Comparison of ENCODE assay signal across 8 cellular contexts in the genomic region with DNA sequence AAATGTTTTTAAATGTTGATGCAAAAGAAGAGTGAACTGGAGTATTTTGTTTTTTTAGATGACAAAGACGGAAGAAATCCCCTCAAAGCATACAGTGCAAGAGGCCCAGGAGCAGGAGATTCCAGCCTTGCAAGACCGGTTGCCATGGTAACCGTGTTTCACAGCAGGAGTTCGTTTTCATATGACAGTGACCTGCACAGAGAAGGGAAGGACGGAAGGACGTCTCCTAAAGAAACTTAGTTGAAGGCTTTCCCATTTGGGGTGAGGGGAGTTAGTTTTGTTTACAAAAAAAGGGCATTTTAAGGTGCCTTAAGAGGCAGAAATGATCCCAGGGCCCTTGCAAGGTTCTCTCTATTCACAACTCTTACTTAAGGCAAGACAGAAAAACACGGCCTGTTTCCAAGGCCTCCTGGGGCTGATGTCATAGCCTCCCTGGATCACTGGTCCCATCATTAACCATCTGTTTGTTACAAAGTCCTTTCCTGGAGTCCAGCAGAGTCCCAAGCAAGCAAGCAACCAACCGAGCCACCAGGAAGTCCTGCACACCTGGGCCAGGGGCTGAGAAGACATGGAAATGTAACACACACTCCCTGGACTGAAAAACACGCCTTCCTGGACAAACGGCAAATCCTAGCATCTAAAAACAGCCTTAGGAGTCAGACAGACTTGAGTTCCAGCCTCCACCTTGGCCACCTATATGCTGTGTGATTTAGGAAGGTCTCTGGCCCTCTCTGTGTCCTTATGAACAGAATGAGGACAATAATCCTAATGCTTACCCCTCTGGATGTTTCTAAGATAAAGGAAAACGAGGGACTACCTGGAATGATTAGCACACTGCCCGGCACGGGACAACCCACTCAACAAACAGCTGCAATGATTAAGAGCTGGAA. TPM values are rescaled to one million over a fixed set of nuclear protein-coding genes. Genes with fewer than 3 reads are reported as not detected.
DNase-seq lines count a peak whose midpoint lies in the region; ATAC-seq lines count a peak whose summit lies in the region.

No MANE protein-coding gene starts in this region.

- peaks cover 18% of the 10 kb centered on the region for H3K4me1 Mint-ChIP-seq in activated naive CD8-positive, alpha-beta T cell (ENCODE audit: low read depth)
- H3K4me1 Mint-ChIP-seq in activated naive CD8-positive, alpha-beta T cell treated with anti-CD3 and anti-CD28 coated beads, Interleukin-2, amount 50 U/mL, for 24 hours, result peaks cover 12% of the 10 kb centered on the region
- H3K4me1 Mint-ChIP-seq in activated T-helper 17 cell treated with anti-CD3 and anti-CD28 coated beads, Interleukin-2, amount 50 U/mL, for 72 hours, result peaks cover 11% of the 10 kb centered on the region
- peaks cover 16 to 20% of the 10 kb centered on the region in 2 donors for H3K4me1 Mint-ChIP-seq in immature natural killer cell
- peaks cover 7 to 31% (median 23%) of the 10 kb centered on the region in 7 donors for H3K4me1 Mint-ChIP-seq in naive thymus-derived CD4-positive, alpha-beta T cell

- intact Hi-C loops in naive thymus-derived CD4-positive, alpha-beta T cell (cut with micrococcal nuclease), result loop anchor here in 1 of 2 donors (10.0 kb wide), 1 partner anchor 322 kb away; no protein-coding TSS in a partner anchor

- no peaks in the 10 kb centered on the region for H3K9me3 ChIP-seq in naive thymus-derived CD4-positive, alpha-beta T cell (ENCODE audit: control insufficient read depth in 2 of 3, low read length in 3 of 3)

- no peak overlapping the region for H3K4me3 ChIP-seq in naive thymus-derived CD4-positive, alpha-beta T cell (ENCODE audit: low read length)

- no peaks in the 10 kb centered on the region for H3K27me3 ChIP-seq in naive thymus-derived CD4-positive, alpha-beta T cell (ENCODE audit: control insufficient read depth in 2 of 2, insufficient read depth in 2 of 2, low read length in 2 of 2)

- no peak for ATAC-seq in activated naive CD8-positive, alpha-beta T cell treated with anti-CD3 and anti-CD28 coated beads, Interleukin-2, amount 50 U/mL, for 24 hours
- ATAC-seq in activated T-helper 17 cell treated with anti-CD3 and anti-CD28 coated beads, Interleukin-2, amount 50 U/mL, for 72 hours (replicated peaks), result no peak
- ATAC-seq in naive thymus-derived CD4-positive, alpha-beta T cell, result no peak
- ATAC-seq in GM19035 (IDR thresholded peaks at IDR 0.05; ENCODE audit: unreplicated experiment) (no peak), GM19455 (IDR thresholded peaks at IDR 0.05; ENCODE audit: unreplicated experiment) (no peak)

- H3K27ac Mint-ChIP-seq in activated naive CD8-positive, alpha-beta T cell, result no peak overlapping the region
- H3K27ac Mint-ChIP-seq in activated naive CD8-positive, alpha-beta T cell treated with anti-CD3 and anti-CD28 coated beads, Interleukin-2, amount 50 U/mL, for 24 hours, result no peak overlapping the region
- no peak overlapping the region for H3K27ac Mint-ChIP-seq in activated T-helper 17 cell treated with anti-CD3 and anti-CD28 coated beads, Interleukin-2, amount 50 U/mL, for 72 hours
- peak overlapping the region in 1 of 6 donors; percentile 53 for H3K27ac Mint-ChIP-seq in immature natural killer cell
- H3K27ac Mint-ChIP-seq in naive thymus-derived CD4-positive, alpha-beta T cell, result peak overlapping the region in 2 of 9 donors; percentile 23 to 47

- POLR2A ChIA-PET in naive thymus-derived CD4-positive, alpha-beta T cell (lab: Charles Lee), result interaction anchor here (1.3 kb wide), 1 partner anchor 51 kb away, joined by 3 read pairs; no protein-coding TSS in a partner anchor

- CTCF ChIA-PET in naive thymus-derived CD4-positive, alpha-beta T cell (lab: Charles Lee), result interaction anchor here (0.5 kb wide), 1 partner anchor 239 kb away, joined by 3 read pairs; no protein-coding TSS in a partner anchor

- no peaks in the 10 kb centered on the region for H3K36me3 ChIP-seq in naive thymus-derived CD4-positive, alpha-beta T cell (ENCODE audit: control insufficient read depth in 2 of 3, insufficient read depth in 3 of 3, low read length in 3 of 3)

- no peak for DNase-seq in activated naive CD8-positive, alpha-beta T cell treated with anti-CD3 and anti-CD28 coated beads, Interleukin-2, amount 50 U/mL, for 24 hours
- no peak for DNase-seq in immature natural killer cell
- peak; percentile 69 for DNase-seq in superior temporal gyrus (ENCODE audit: extremely low spot score)
- DNase-seq in naive thymus-derived CD4-positive, alpha-beta T cell, result no peak

- no peaks in the 10 kb centered on the region for H3K9me3 Mint-ChIP-seq in activated naive CD8-positive, alpha-beta T cell (ENCODE audit: low read depth)
- peaks cover 3% of the 10 kb centered on the region for H3K9me3 Mint-ChIP-seq in activated naive CD8-positive, alpha-beta T cell treated with anti-CD3 and anti-CD28 coated beads, Interleukin-2, amount 50 U/mL, for 24 hours
- no peaks in the 10 kb centered on the region for H3K9me3 Mint-ChIP-seq in activated T-helper 17 cell treated with anti-CD3 and anti-CD28 coated beads, Interleukin-2, amount 50 U/mL, for 72 hours
- H3K9me3 Mint-ChIP-seq in immature natural killer cell, result no peaks in the 10 kb centered on the region
- peaks cover 0 to 3% (median 0%) of the 10 kb centered on the region in 11 donors for H3K9me3 Mint-ChIP-seq in naive thymus-derived CD4-positive, alpha-beta T cell

- H3K4me1 ChIP-seq in naive thymus-derived CD4-positive, alpha-beta T cell (ENCODE audit: control insufficient read depth in 2 of 2, insufficient read depth in 2 of 2, low read length in 2 of 2), result no peaks in the 10 kb centered on the region

- H3K36me3 Mint-ChIP-seq in activated naive CD8-positive, alpha-beta T cell, result no peaks in the 10 kb centered on the region
- H3K36me3 Mint-ChIP-seq in activated naive CD8-positive, alpha-beta T cell treated with anti-CD3 and anti-CD28 coated beads, Interleukin-2, amount 50 U/mL, for 24 hours (ENCODE audit: low read depth), result no peaks in the 10 kb centered on the region
- no peaks in the 10 kb centered on the region for H3K36me3 Mint-ChIP-seq in activated T-helper 17 cell treated with anti-CD3 and anti-CD28 coated beads, Interleukin-2, amount 50 U/mL, for 72 hours (ENCODE audit: low read depth)
- peaks cover 0 to 3% (median 3%) of the 10 kb centered on the region in 3 donors for H3K36me3 Mint-ChIP-seq in immature natural killer cell
- peaks cover 0 to 3% (median 0%) of the 10 kb centered on the region in 5 donors for H3K36me3 Mint-ChIP-seq in naive thymus-derived CD4-positive, alpha-beta T cell

- H3K27ac ChIP-seq in naive thymus-derived CD4-positive, alpha-beta T cell (ENCODE audit: low read depth, low read length), result no peak overlapping the region

- H3K27me3 Mint-ChIP-seq in activated naive CD8-positive, alpha-beta T cell, result peaks cover 4% of the 10 kb centered on the region
- H3K27me3 Mint-ChIP-seq in activated naive CD8-positive, alpha-beta T cell treated with anti-CD3 and anti-CD28 coated beads, Interleukin-2, amount 50 U/mL, for 24 hours, result peaks cover 13% of the 10 kb centered on the region
- peaks cover 16% of the 10 kb centered on the region for H3K27me3 Mint-ChIP-seq in activated T-helper 17 cell treated with anti-CD3 and anti-CD28 coated beads, Interleukin-2, amount 50 U/mL, for 72 hours
- peaks cover 14 to 18% (median 15%) of the 10 kb centered on the region in 3 donors for H3K27me3 Mint-ChIP-seq in immature natural killer cell (ENCODE audit: low read depth in 3 of 3)
- H3K27me3 Mint-ChIP-seq in naive thymus-derived CD4-positive, alpha-beta T cell, result peaks cover 0 to 32% (median 0%) of the 10 kb centered on the region in 5 donors

- H3K4me3 Mint-ChIP-seq in activated naive CD8-positive, alpha-beta T cell, result peak overlapping the region; percentile 38
- no peak overlapping the region for H3K4me3 Mint-ChIP-seq in activated naive CD8-positive, alpha-beta T cell treated with anti-CD3 and anti-CD28 coated beads, Interleukin-2, amount 50 U/mL, for 24 hours
- H3K4me3 Mint-ChIP-seq in activated T-helper 17 cell treated with anti-CD3 and anti-CD28 coated beads, Interleukin-2, amount 50 U/mL, for 72 hours, result peak overlapping the region; percentile 54
- H3K4me3 Mint-ChIP-seq in immature natural killer cell, result peak overlapping the region; percentile 46 to 81 (median 65)
- peak overlapping the region in 5 of 10 donors; percentile 18 to 91 (median 69) for H3K4me3 Mint-ChIP-seq in naive thymus-derived CD4-positive, alpha-beta T cell

RNA-seq across cellular contexts. Expression of a gene that starts 30.3 kb away (rescaled TPM):
- total RNA-seq in activated T-helper 17 cell treated with anti-CD3 and anti-CD28 coated beads, Interleukin-2, amount 50 U/mL, for 72 hours, result 1 to 10 TPM; 1.9 to 2.5 TPM
- polyA plus RNA-seq in immature natural killer cell, result 10 to 100 TPM in 1 of 3 donors, 1 to 10 TPM in 2; 4.2 to 10.3 (median 4.5) TPM
- total RNA-seq in naive thymus-derived CD4-positive, alpha-beta T cell, result 10 to 100 TPM in 2 of 5 experiments, 1 to 10 TPM in 3; 3.0 to 19.6 (median 4.3) TPM
- 1 to 10 TPM in 1 of 2 donors, under 1 TPM in 1; 0.84 to 8.4 TPM for polyA plus RNA-seq in naive thymus-derived CD4-positive, alpha-beta T cell
